Comparison of ENCODE assay signal across 11 cellular contexts in genomic region chr2:197240018-197240712, GRCh38.
DNase-seq lines count a peak whose midpoint lies in the region; ATAC-seq, FAIRE-seq and TF ChIP-seq lines count a peak whose summit lies in the region.
"Had no signal": no experiment of that assay in that cellular context is flagged by ENCODE, and none has a peak within 500 bp of the region (broad histone marks: within the 10 kb centered on the region; RNA-seq: fewer than 3 reads in every experiment).

No MANE protein-coding gene starts in this region.

- peak overlapping the region; percentile 13 to 97 (median 66) for H3K4me2 ChIP-seq in BLaER1 treated with 17β-estradiol and CSF1 and Interleukin-3, amounts not matched to agents 10 nM and 100 nM

- H3K27ac ChIP-seq in BLaER1 treated with 17β-estradiol and CSF1 and Interleukin-3, amounts not matched to agents 10 nM and 100 nM = peak overlapping the region in 9 of 11 experiments; percentile 9 to 85 (median 72); a peak in 15 of 22 replicates
- H3K27ac ChIP-seq in lower lobe of right lung = peak overlapping the region; percentile 19
- H3K27ac ChIP-seq: C4-2B had no signal

- intact Hi-C loops in lower lobe of right lung (cut with DNase I) = no loop called here

- H3K4me1 ChIP-seq in BLaER1 treated with 17β-estradiol and CSF1 and Interleukin-3, amounts not matched to agents 10 nM and 100 nM = peaks cover 29 to 82% (median 39%) of the 10 kb centered on the region in 10 experiments
- peaks cover 43% of the 10 kb centered on the region for H3K4me1 ChIP-seq in lower lobe of right lung

- H3K4me3 Mint-ChIP-seq in T-cell = peak overlapping the region; percentile 59 to 78 (median 65)

- H3K4me1 Mint-ChIP-seq in T-cell = peaks cover 84 to 88% (median 84%) of the 10 kb centered on the region in 3 donors

- H3K9me3 ChIP-seq in BLaER1 treated with 17β-estradiol and CSF1 and Interleukin-3, amounts not matched to agents 10 nM and 100 nM (replicated peaks in 1 of 11) = peaks cover 0 to 5% (median 0%) of the 10 kb centered on the region in 11 experiments; a peak in 5 of 22 replicates
- H3K9me3 ChIP-seq in lower lobe of right lung = no peaks in the 10 kb centered on the region

- H3K27ac Mint-ChIP-seq in T-cell = peak overlapping the region; percentile 90 to 98

- H3K36me3 ChIP-seq in BLaER1 treated with 17β-estradiol and CSF1 and Interleukin-3, amounts not matched to agents 10 nM and 100 nM = no peaks in the 10 kb centered on the region
- no peaks in the 10 kb centered on the region for H3K36me3 ChIP-seq in lower lobe of right lung

- TF ChIP-seq POLR2A in GM12892 (IDR thresholded peaks at IDR 0.05; ENCODE audit: low read depth, low read length) = no peak

- H3K4me3 ChIP-seq in BLaER1 treated with 17β-estradiol and CSF1 and Interleukin-3, amounts not matched to agents 10 nM and 100 nM = no peak overlapping the region
- H3K4me3 ChIP-seq in lower lobe of right lung = no peak overlapping the region

- FAIRE-seq in GM12892 (lab: Jason Lieb, UNC) = peak; percentile 36

- ATAC-seq in T-cell (replicated peaks in 1 of 4) = peak; percentile 36 to 68 (median 43)
- ATAC-seq in lower lobe of right lung = no peak

- H4K20me1 ChIP-seq in BLaER1 treated with 17β-estradiol and CSF1 and Interleukin-3, amounts not matched to agents 10 nM and 100 nM = peaks cover 0 to 63% (median 0%) of the 10 kb centered on the region in 11 experiments; a peak in 3 of 22 replicates

- H3K36me3 Mint-ChIP-seq in T-cell = peaks cover 22% of the 10 kb centered on the region

- CTCF ChIA-PET in T-cell (lab: Charles Lee) = interaction anchor here (0.6 to 1.6 kb wide), 24 partner anchors 8 to 124 kb away, joined by 3 to 13 read pairs (median 4); partner anchors contain the start of gene ANKRD44 (in 1 of the 2)

- no peak for TF ChIP-seq CTCF in lower lobe of right lung (IDR thresholded peaks at IDR 0.05)

- H3K9ac ChIP-seq in BLaER1 treated with 17β-estradiol and CSF1 and Interleukin-3, amounts not matched to agents 10 nM and 100 nM = peak overlapping the region in 4 of 11 experiments; percentile 14 to 33 (median 29); a peak in 7 of 22 replicates

- POLR2A ChIA-PET in T-cell (lab: Charles Lee) = interaction anchor here (0.6 to 1.7 kb wide), 39 partner anchors 8 to 213 kb away, joined by 3 to 19 read pairs (median 5); partner anchors contain the start of genes COQ10B (in 1 of the 2) and SF3B1 (in 1 of the 2)

- no peaks in the 10 kb centered on the region for H3K27me3 Mint-ChIP-seq in T-cell

- H3K9me3 Mint-ChIP-seq in T-cell = no peaks in the 10 kb centered on the region

- H3K27me3 ChIP-seq in BLaER1 treated with 17β-estradiol and CSF1 and Interleukin-3, amounts not matched to agents 10 nM and 100 nM = no peaks in the 10 kb centered on the region
- H3K27me3 ChIP-seq in lower lobe of right lung (ENCODE audit: low read depth) = no peaks in the 10 kb centered on the region

- no peak for DNase-seq in GM12892 (ENCODE audit: insufficient read length)
- DNase-seq in T-cell = peak in 4 of 34 experiments; percentile 17 to 40 (median 22)
- no peak for DNase-seq in lower lobe of right lung
- DNase-seq in NCI-H2081 treated with DMSO at 0.1 percent for 48 hours (lab: John Stamatoyannopoulos, UW) = no peak
- no peak for DNase-seq in NCI-H146 (lab: John Stamatoyannopoulos, UW)
- DNase-seq in KG1 (lab: John Stamatoyannopoulos, UW) = no peak
- no peak for DNase-seq in NK-92 (lab: John Stamatoyannopoulos, UW; ENCODE audit: unreplicated experiment)
- DNase-seq: NCI-H1105 treated with DMSO at 0.1 percent for 48 hours; NK-92 treated with Interleukin-12 subunit alpha and Interleukin-12 subunit beta, amount 100 ng/mL, for 24 hours had no signal

Comparison
In these comparisons a context has a peak if more than half of its experiments do, and no peak if none do; other contexts are left out.
1. ATAC-seq: peak in T-cell (4 of 4); none in lower lobe of right lung (0 of 2).